In the genomic region with DNA sequence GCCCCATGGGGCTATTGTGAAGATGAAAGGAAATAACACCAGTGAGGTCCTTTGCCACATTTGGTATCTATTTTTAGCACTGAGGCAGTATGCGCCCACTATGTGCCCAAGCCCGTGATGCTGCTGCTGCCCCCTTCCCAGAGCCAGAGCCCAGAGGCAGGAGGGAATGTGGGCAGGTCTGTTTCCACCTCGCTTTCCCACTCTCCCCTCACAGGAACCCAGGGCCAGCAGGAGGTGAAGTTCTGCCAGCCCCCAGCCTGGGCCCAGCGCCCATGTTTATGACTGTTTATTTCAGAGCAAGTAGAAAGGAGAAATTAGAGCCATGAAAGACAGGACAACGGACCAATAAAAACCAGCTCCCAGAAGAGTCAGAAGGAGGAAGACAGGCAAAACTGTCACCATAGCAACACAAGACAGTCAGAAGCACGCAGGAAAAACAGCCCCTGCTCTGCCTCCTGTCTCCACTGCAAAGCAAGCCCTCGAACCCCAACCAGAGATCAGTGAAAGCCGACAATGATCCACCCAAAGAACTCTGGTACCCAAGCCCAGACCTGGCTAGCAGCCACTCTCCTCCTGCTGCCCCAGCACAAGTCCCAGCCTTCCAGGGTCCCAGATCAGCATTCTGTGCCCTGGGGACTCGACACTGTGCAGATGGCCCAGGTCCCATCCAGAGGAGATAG, we compare ENCODE assay signal across 8 cellular contexts. TPM values are rescaled to one million over a fixed set of nuclear protein-coding genes. Genes with fewer than 3 reads are reported as not detected.
DNase-seq lines count a peak whose midpoint lies in the region; ATAC-seq and TF ChIP-seq lines count a peak whose summit lies in the region.

No MANE protein-coding gene starts in this region.

- POLR2A ChIA-PET in activated CD4-positive, alpha-beta T cell treated with anti-CD3 and anti-CD28 coated beads, Interleukin-2, amount 10 ng/mL, durations not matched to agents 7 days and 5 days (lab: Charles Lee) = no interaction called here
- POLR2A ChIA-PET in PC-9 (lab: Charles Lee; ENCODE audit: unreplicated experiment) = no interaction called here

- CTCF ChIA-PET in activated CD4-positive, alpha-beta T cell treated with anti-CD3 and anti-CD28 coated beads, Interleukin-2, amount 10 ng/mL, durations not matched to agents 7 days and 5 days (lab: Charles Lee) = interaction anchor here (1.7 kb wide), 1 partner anchor 186 kb away, joined by 3 read pairs; no protein-coding TSS in a partner anchor
- CTCF ChIA-PET in PC-9 (lab: Charles Lee) = no interaction called here

- H3K4me1 ChIP-seq in PC-9 (replicated peaks; ENCODE audit: insufficient read depth) (peaks cover 9% of the 10 kb centered on the region), mesodermal cell (ENCODE audit: control insufficient read depth, insufficient read depth, low read length, poor library complexity, severe bottlenecking) (peaks cover 16% of the 10 kb centered on the region), tibial nerve (peaks cover 0 to 32% (median 10%) of the 10 kb centered on the region in 4 donors)

- peaks cover 26% of the 10 kb centered on the region for H3K27me3 Mint-ChIP-seq in activated CD4-positive, alpha-beta T cell treated with anti-CD3 and anti-CD28 coated beads, Interleukin-2, amount 10 ng/mL, durations not matched to agents 7 days and 5 days
- peaks cover 8 to 40% of the 10 kb centered on the region in 2 donors for H3K27me3 Mint-ChIP-seq in effector memory CD8-positive, alpha-beta T cell

- 46 to 48% methylated on average over 4 to 5 of the region's 9 CpGs for WGBS in mesodermal cell (ENCODE audit: insufficient coverage in 2 of 2), 2 experiments
- WGBS in tibial nerve, 2 donors = 48 to 55% methylated on average over 9 of the region's 9 CpGs

- no peak for DNase-seq in activated CD4-positive, alpha-beta T cell treated with anti-CD3 and anti-CD28 coated beads, Interleukin-2, amount 10 ng/mL, durations not matched to agents 7 days and 5 days
- DNase-seq in activated CD4-positive, alpha-beta T cell treated with anti-CD3 and anti-CD28 coated beads for 1 hour = no peak
- no peak for DNase-seq in PC-9
- DNase-seq in effector memory CD8-positive, alpha-beta T cell = no peak
- no peak for DNase-seq in tibial nerve (ENCODE audit: low spot score in 2 of 2)
- DNase-seq in activated CD8-positive, alpha-beta memory T cell treated with anti-CD3 and anti-CD28 coated beads for 24 hours = no peak

- no peak for TF ChIP-seq POLR2A in tibial nerve (IDR thresholded peaks at IDR 0.05)

- H3K4me3 Mint-ChIP-seq in activated CD4-positive, alpha-beta T cell treated with anti-CD3 and anti-CD28 coated beads, Interleukin-2, amount 10 ng/mL, durations not matched to agents 7 days and 5 days = peak overlapping the region; percentile 60
- peak overlapping the region; percentile 88 to 92 for H3K4me3 Mint-ChIP-seq in effector memory CD8-positive, alpha-beta T cell

- H3K9me2 ChIP-seq in PC-9 (ENCODE audit: insufficient read depth) = no peaks in the 10 kb centered on the region

- H3F3A ChIP-seq in PC-9 (ENCODE audit: insufficient read depth, low read depth) = no peaks in the 10 kb centered on the region

- peaks cover 20% of the 10 kb centered on the region for H3K4me1 Mint-ChIP-seq in activated CD4-positive, alpha-beta T cell treated with anti-CD3 and anti-CD28 coated beads, Interleukin-2, amount 10 ng/mL, durations not matched to agents 7 days and 5 days
- peaks cover 34 to 47% of the 10 kb centered on the region in 2 donors for H3K4me1 Mint-ChIP-seq in effector memory CD8-positive, alpha-beta T cell (ENCODE audit: low read depth in 2 of 2)

- H4K20me1 ChIP-seq in PC-9 (ENCODE audit: insufficient read depth) = no peaks in the 10 kb centered on the region

- no peaks in the 10 kb centered on the region for H3K36me3 ChIP-seq in PC-9 (ENCODE audit: low read depth)
- no peaks in the 10 kb centered on the region for H3K36me3 ChIP-seq in mesodermal cell (ENCODE audit: control insufficient read depth, insufficient read depth, low read length)
- H3K36me3 ChIP-seq in tibial nerve = no peaks in the 10 kb centered on the region

- H3K9me3 ChIP-seq in PC-9 (ENCODE audit: insufficient read depth, low read depth) (no peaks in the 10 kb centered on the region), mesodermal cell (ENCODE audit: control insufficient read depth, low read length) (no peaks in the 10 kb centered on the region), tibial nerve (no peaks in the 10 kb centered on the region)

- H3K27ac ChIP-seq in PC-9 = no peak overlapping the region
- no peak overlapping the region for H3K27ac ChIP-seq in mesodermal cell (ENCODE audit: low read depth, low read length, severe bottlenecking)
- H3K27ac ChIP-seq in tibial nerve = peak overlapping the region in 3 of 4 donors; percentile 30 to 79 (median 72)

- no peaks in the 10 kb centered on the region for H3K79me2 ChIP-seq in PC-9 (ENCODE audit: low read depth)

- no peak overlapping the region for H3K27ac Mint-ChIP-seq in activated CD4-positive, alpha-beta T cell treated with anti-CD3 and anti-CD28 coated beads, Interleukin-2, amount 10 ng/mL, durations not matched to agents 7 days and 5 days
- H3K27ac Mint-ChIP-seq in effector memory CD8-positive, alpha-beta T cell = peak overlapping the region; percentile 89 to 94

- H3K9me3 Mint-ChIP-seq in activated CD4-positive, alpha-beta T cell treated with anti-CD3 and anti-CD28 coated beads, Interleukin-2, amount 10 ng/mL, durations not matched to agents 7 days and 5 days = no peaks in the 10 kb centered on the region
- H3K9me3 Mint-ChIP-seq in effector memory CD8-positive, alpha-beta T cell = no peaks in the 10 kb centered on the region

- peak overlapping the region; percentile 93 for H3K4me2 ChIP-seq in PC-9

- H3K27me3 ChIP-seq in PC-9 (ENCODE audit: insufficient read depth, low read depth) (peaks cover 15% of the 10 kb centered on the region; the same call in 1 of the 2 replicates), tibial nerve (no peaks in the 10 kb centered on the region)

- H3K36me3 Mint-ChIP-seq in activated CD4-positive, alpha-beta T cell treated with anti-CD3 and anti-CD28 coated beads, Interleukin-2, amount 10 ng/mL, durations not matched to agents 7 days and 5 days (ENCODE audit: low read depth) = no peaks in the 10 kb centered on the region
- peaks cover 18% of the 10 kb centered on the region for H3K36me3 Mint-ChIP-seq in effector memory CD8-positive, alpha-beta T cell (ENCODE audit: insufficient read depth)

- TF ChIP-seq CTCF in PC-9 (conservative IDR thresholded peaks at IDR 0.05) (no peak), tibial nerve (IDR thresholded peaks at IDR 0.05) (no peak)

- ATAC-seq in effector memory CD8-positive, alpha-beta T cell (replicated peaks) = peak; percentile 48
- ATAC-seq in GM19463 (IDR thresholded peaks at IDR 0.05; ENCODE audit: unreplicated experiment) = no peak

- H3K4me3 ChIP-seq in PC-9 (no peak overlapping the region; the same call in 1 of the 2 replicates), mesodermal cell (ENCODE audit: extremely low read depth, insufficient read depth, low read length, poor library complexity, severe bottlenecking) (peak overlapping the region; percentile 42), tibial nerve (peak overlapping the region; percentile 38 to 78 (median 42))

- no peak overlapping the region for H2AFZ ChIP-seq in PC-9

- BruUV-seq in PC-9 (replicated peaks; lab: Mats Ljungman, UMichigan) = no TSS peak

- intact Hi-C loops in PC-9 (cut with micrococcal nuclease; ENCODE audit: unreplicated experiment) = loop anchor here (5.0 kb wide), 1 partner anchor 42 kb away; no protein-coding TSS in a partner anchor

- no peak for TF ChIP-seq EP300 in tibial nerve (IDR thresholded peaks at IDR 0.05)

RNA-seq across cellular contexts. Expression of gene CYRIA, which starts 1.4 kb away (rescaled TPM):
- total RNA-seq in activated CD4-positive, alpha-beta T cell treated with anti-CD3 and anti-CD28 coated beads, Interleukin-2, amount 10 ng/mL, durations not matched to agents 7 days and 5 days = under 1 TPM; 0.20 to 0.31 TPM
- total RNA-seq in PC-9 (2021) (3.9 and 4.0 TPM in 2 replicates), tibial nerve (1 to 10 TPM; 3.3 to 5.7 (median 4.9) TPM)
- polyA plus RNA-seq in mesodermal cell (2013, experiment 1 of 2) = 15.8 TPM
- 13.4 TPM for polyA plus RNA-seq in mesodermal cell (2013, experiment 2 of 2)

Comparison
In these comparisons a context has a peak if more than half of its experiments do, and no peak if none do; other contexts are left out.
1. H3K27ac ChIP-seq: peak in tibial nerve (3 of 4); none in PC-9 (single experiment) and mesodermal cell (single experiment).